Comparison of ENCODE assay signal across 1 cellular context in the genomic region with DNA sequence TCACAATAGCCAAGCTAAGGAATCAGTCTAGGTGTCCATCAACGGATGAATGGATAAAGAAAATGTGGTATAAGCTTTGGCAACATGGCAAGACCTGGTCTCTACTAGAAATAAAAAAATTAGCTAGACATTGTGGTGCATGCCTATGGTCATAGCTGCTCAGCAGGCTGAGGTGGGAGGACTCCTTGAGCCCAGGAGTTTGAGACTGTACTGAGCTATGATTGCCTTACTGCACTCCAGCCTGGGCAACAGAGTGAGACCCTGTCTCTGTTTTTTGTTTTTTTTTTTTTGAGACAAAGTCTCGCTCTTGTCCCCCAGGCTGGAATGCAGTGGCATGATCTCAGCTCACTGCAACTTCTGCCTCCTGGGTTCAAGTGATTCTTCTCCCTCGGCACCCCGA. TPM values are rescaled to one million over a fixed set of nuclear protein-coding genes. Genes with fewer than 3 reads are reported as not detected.
"Had no signal": no experiment of that assay in that cellular context is flagged by ENCODE, and none has a peak within 500 bp of the region (broad histone marks: within the 10 kb centered on the region; RNA-seq: fewer than 3 reads in every experiment).

No MANE protein-coding gene starts in this region.

RNA-seq across cellular contexts. Expression of a gene that starts 11.6 kb away (rescaled TPM):
- total RNA-seq: activated B cell treated with CpG ODN at 0.5 μM for 24 hours had no signal
